8 cellular contexts compared by ENCODE assay signal in genomic region chr1:39407496-39407888, GRCh38.
DNase-seq lines count a peak whose midpoint lies in the region; ATAC-seq and TF ChIP-seq lines count a peak whose summit lies in the region.

No MANE protein-coding gene starts in this region.

- peaks cover 15% of the 10 kb centered on the region for H3K36me3 Mint-ChIP-seq in CD4-positive, alpha-beta T cell (ENCODE audit: low read depth)
- peaks cover 16% of the 10 kb centered on the region for H3K36me3 Mint-ChIP-seq in neural progenitor cell

- no peak overlapping the region for H3K27ac ChIP-seq in CD4-positive, alpha-beta T cell (ENCODE audit: low read depth, low read length)
- H3K27ac ChIP-seq in colonic mucosa (peak overlapping the region; percentile 80), neural progenitor cell (peak overlapping the region; percentile 93)

- ATAC-seq in CD4-positive, alpha-beta T cell (ENCODE audit: poor library complexity): no peak
- ATAC-seq in HG02840 (IDR thresholded peaks at IDR 0.05; ENCODE audit: low FRiP score, unreplicated experiment): no peak
- ATAC-seq in GM19328 (IDR thresholded peaks at IDR 0.05; ENCODE audit: unreplicated experiment): no peak
- no peak for ATAC-seq in GM21619 (IDR thresholded peaks at IDR 0.05; ENCODE audit: unreplicated experiment)

- H3K9me3 ChIP-seq in CD4-positive, alpha-beta T cell (ENCODE audit: control insufficient read depth, low read length): no peaks in the 10 kb centered on the region
- H3K9me3 ChIP-seq in MG63 (no peaks in the 10 kb centered on the region), colonic mucosa (no peaks in the 10 kb centered on the region), neural progenitor cell (ENCODE audit: low read depth) (no peaks in the 10 kb centered on the region)

- no peak for DNase-seq in CD4-positive, alpha-beta T cell
- DNase-seq in MG63 (no peak), colonic mucosa (no peak), neural progenitor cell (ENCODE audit: low spot score) (peak; percentile 66), amniotic stem cell (lab: John Stamatoyannopoulos, UW) (no peak)

- CTCF ChIA-PET in CD4-positive, alpha-beta T cell (lab: Charles Lee): no interaction called here

- H3K79me2 ChIP-seq in neural progenitor cell (ENCODE audit: low read depth): peaks cover 47% of the 10 kb centered on the region

- H3K27me3 Mint-ChIP-seq in CD4-positive, alpha-beta T cell: no peaks in the 10 kb centered on the region
- peaks cover 2% of the 10 kb centered on the region for H3K27me3 Mint-ChIP-seq in neural progenitor cell (ENCODE audit: insufficient read depth, low read depth)

- H2AFZ ChIP-seq in neural progenitor cell (replicated peaks): no peak overlapping the region

- H3K9me3 Mint-ChIP-seq in CD4-positive, alpha-beta T cell: no peaks in the 10 kb centered on the region
- peaks cover 2% of the 10 kb centered on the region for H3K9me3 Mint-ChIP-seq in neural progenitor cell

- H3K4me2 ChIP-seq in neural progenitor cell: peak overlapping the region; percentile 95

- H3F3A ChIP-seq in neural progenitor cell (ENCODE audit: low read depth): peaks cover 48% of the 10 kb centered on the region

- no peaks in the 10 kb centered on the region for H3K27me3 ChIP-seq in CD4-positive, alpha-beta T cell (ENCODE audit: control insufficient read depth, insufficient read depth, low read length)
- no peaks in the 10 kb centered on the region for H3K27me3 ChIP-seq in MG63
- no peaks in the 10 kb centered on the region for H3K27me3 ChIP-seq in colonic mucosa
- H3K27me3 ChIP-seq in neural progenitor cell: no peaks in the 10 kb centered on the region

- TF ChIP-seq CTCF in CD4-positive, alpha-beta T cell (IDR thresholded peaks at IDR 0.05): no peak
- TF ChIP-seq CTCF in colonic mucosa (IDR thresholded peaks at IDR 0.05) (no peak), neural progenitor cell (IDR thresholded peaks at IDR 0.05) (no peak)

- H3K4me3 Mint-ChIP-seq in CD4-positive, alpha-beta T cell: peak overlapping the region; percentile 94
- peak overlapping the region; percentile 94 for H3K4me3 Mint-ChIP-seq in neural progenitor cell

- H3K36me3 ChIP-seq in MG63: peaks cover 11% of the 10 kb centered on the region
- no peaks in the 10 kb centered on the region for H3K36me3 ChIP-seq in colonic mucosa
- no peaks in the 10 kb centered on the region for H3K36me3 ChIP-seq in neural progenitor cell

- H4K20me1 ChIP-seq in neural progenitor cell (ENCODE audit: low read depth): peaks cover 59% of the 10 kb centered on the region

- intact Hi-C loops in CD4-positive, alpha-beta T cell (cut with DNase I, micrococcal nuclease): loop anchor here in 1 of 2 experiments (10.0 kb wide), 2 partner anchors 167 to 543 kb away; partner anchors contain the start of gene PABPC4
- intact Hi-C loops in colonic mucosa (cut with DNase I): no loop called here

- H3K9ac ChIP-seq in colonic mucosa (ENCODE audit: low read depth in 2 of 2, low read length in 2 of 2): peak overlapping the region in 1 of 2 donors; percentile 3
- H3K9ac ChIP-seq in neural progenitor cell: peak overlapping the region; percentile 55

- H3K4me1 ChIP-seq in colonic mucosa: peaks cover 4% of the 10 kb centered on the region
- H3K4me1 ChIP-seq in neural progenitor cell: peaks cover 50% of the 10 kb centered on the region

- POLR2A ChIA-PET in CD4-positive, alpha-beta T cell (lab: Charles Lee): no interaction called here

- H3K4me3 ChIP-seq in MG63 (0 out of 2 replicates have a peak overlapping the region, but pooled peaks have one; percentile 2), colonic mucosa (peak overlapping the region; percentile 89), neural progenitor cell (peak overlapping the region; percentile 90)

- H3K4me1 Mint-ChIP-seq in CD4-positive, alpha-beta T cell (ENCODE audit: low read depth): peaks cover 66% of the 10 kb centered on the region
- H3K4me1 Mint-ChIP-seq in neural progenitor cell: peaks cover 64% of the 10 kb centered on the region

- peak overlapping the region; percentile 56 for H3K27ac Mint-ChIP-seq in CD4-positive, alpha-beta T cell
- no peak overlapping the region for H3K27ac Mint-ChIP-seq in neural progenitor cell

Comparison
In these comparisons a context has a peak if more than half of its experiments do, and no peak if none do; other contexts are left out.
1. H3K4me3 ChIP-seq: peak in every context shown above with its lines; median percentile 90 in neural progenitor cell; 89 in colonic mucosa; 2 in MG63.